8 cellular contexts compared by ENCODE assay signal in genomic region chr1:1020000-1020404, GRCh38. TPM values are rescaled to one million over a fixed set of nuclear protein-coding genes. Genes with fewer than 3 reads are reported as not detected.
DNase-seq lines count a peak whose midpoint lies in the region; ATAC-seq and TF ChIP-seq lines count a peak whose summit lies in the region.

Gene AGRN, plus strand, starts transcription at chr1:1020120. Its CDS starts 53 bp downstream, at chr1:1020173.

- H3K4me3 Mint-ChIP-seq in stimulated activated naive CD8-positive, alpha-beta T cell treated with anti-CD3 and anti-CD28 coated beads, Interleukin-15, amount 100 ng/mL, for 72 hours, result peak within 1 kb of the TSS; percentile 69 to 84

- H3K36me3 ChIP-seq in GM06990 (ENCODE audit: control insufficient read depth, insufficient read depth, low read length) (no peaks in the 10 kb centered on the region), brain microvascular endothelial cell (replicated peaks) (peaks cover 3% of the 10 kb centered on the region)

- H3K9me3 Mint-ChIP-seq in stimulated activated naive CD8-positive, alpha-beta T cell treated with anti-CD3 and anti-CD28 coated beads, Interleukin-15, amount 100 ng/mL, for 72 hours, result no peaks in the 10 kb centered on the region

- H3K27ac Mint-ChIP-seq in stimulated activated naive CD8-positive, alpha-beta T cell treated with anti-CD3 and anti-CD28 coated beads, Interleukin-15, amount 100 ng/mL, for 72 hours, result peak within 1 kb of the TSS in 1 of 2 donors; percentile 19

- DNase-seq in GM06990 (ENCODE audit: extremely low read depth, insufficient read length) (no peak), brain microvascular endothelial cell (no peak), NCI-H2081 treated with DMSO at 0.1 percent for 48 hours (lab: John Stamatoyannopoulos, UW) (no peak)
- no peak for DNase-seq in Jurkat, Clone E6-1 (ENCODE audit: low read depth, low spot score)
- DNase-seq in stimulated activated naive CD8-positive, alpha-beta T cell treated with anti-CD3 and anti-CD28 coated beads, Interleukin-15, amount 100 ng/mL, for 72 hours, result peak in 1 of 2 donors; percentile 51
- DNase-seq in activated CD4-positive, alpha-beta T cell treated with anti-CD3 and anti-CD28 coated beads, Interleukin-2, amount 50 U/mL, for 1 hour, result no peak

- H3K27ac ChIP-seq in brain microvascular endothelial cell, result peak within 1 kb of the TSS; percentile 62
- H3K27ac ChIP-seq in layer of hippocampus (ENCODE audit: low read depth, low read length), result peak within 1 kb of the TSS; percentile 81

- in situ Hi-C loops in brain microvascular endothelial cell (cut with HindIII; ENCODE audit: low pct_ligation_motif_present, low sequenced_read_pairs), result no loop called here

- no peak for TF ChIP-seq CTCF in GM06990 (IDR thresholded peaks at IDR 0.05; ENCODE audit: insufficient read depth, low read length, poor library complexity, severe bottlenecking)
- TF ChIP-seq CTCF in brain microvascular endothelial cell (IDR thresholded peaks at IDR 0.05; ENCODE audit: low read depth, low read length, missing control alignments), result no peak

- H3K4me1 Mint-ChIP-seq in stimulated activated naive CD8-positive, alpha-beta T cell treated with anti-CD3 and anti-CD28 coated beads, Interleukin-15, amount 100 ng/mL, for 72 hours, result peaks cover 38% of the 10 kb centered on the region

- H3K4me3 ChIP-seq in GM06990 (replicated peaks; ENCODE audit: low read depth, low read length), result peak within 1 kb of the TSS; percentile 71
- peak within 1 kb of the TSS; percentile 53 for H3K4me3 ChIP-seq in Jurkat, Clone E6-1 (ENCODE audit: low read length)
- H3K4me3 ChIP-seq in brain microvascular endothelial cell (ENCODE audit: low read depth, low read length), result peak within 1 kb of the TSS; percentile 59

- ATAC-seq in GM21529 (IDR thresholded peaks at IDR 0.05; ENCODE audit: unreplicated experiment), result peak; percentile 40
- peak; percentile 34 for ATAC-seq in stimulated activated naive CD8-positive, alpha-beta T cell treated with anti-CD3 and anti-CD28 coated beads, Interleukin-15, amount 100 ng/mL, for 72 hours

- H3K27me3 ChIP-seq in GM06990 (replicated peaks; ENCODE audit: control insufficient read depth, insufficient read depth, low read length) (no peaks in the 10 kb centered on the region), brain microvascular endothelial cell (replicated peaks) (no peaks in the 10 kb centered on the region), layer of hippocampus (ENCODE audit: control insufficient read depth, insufficient read depth, low read length) (no peaks in the 10 kb centered on the region)

- H3K27me3 Mint-ChIP-seq in stimulated activated naive CD8-positive, alpha-beta T cell treated with anti-CD3 and anti-CD28 coated beads, Interleukin-15, amount 100 ng/mL, for 72 hours, result peaks cover 15% of the 10 kb centered on the region

RNA-seq across cellular contexts. Expression of gene AGRN, which starts in this region (rescaled TPM):
- 31.5 TPM for polyA plus RNA-seq in Jurkat, Clone E6-1 (2012; ENCODE audit: insufficient read depth, insufficient read length)
